Comparison of ENCODE assay signal across 2 cellular contexts in the genomic region with DNA sequence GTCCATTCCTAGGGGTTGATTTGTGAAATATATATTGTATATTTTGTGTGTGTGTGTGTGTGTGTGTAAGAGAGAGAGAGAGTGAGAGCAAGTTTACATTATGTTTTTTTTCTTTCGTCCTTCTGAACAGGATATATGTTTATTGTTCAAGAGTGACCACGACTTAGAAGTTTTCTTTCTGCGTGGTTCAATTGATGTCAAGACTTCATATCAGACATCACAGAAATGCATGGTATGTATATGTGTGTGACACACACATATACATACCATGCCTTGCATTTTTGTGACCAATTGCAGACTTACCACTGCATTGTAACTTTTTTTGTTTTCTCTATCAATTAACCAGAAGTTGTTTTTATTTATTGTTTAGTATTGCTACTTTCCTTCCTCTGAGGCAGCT.
TF ChIP-seq lines count a peak whose summit lies in the region.

No MANE protein-coding gene starts in this region.

TF ChIP-seq in GM23338, 12 proteins besides CTCF, POLR2A, EP300 and RAD21 (continued from another document):
- TF ChIP-seq, protein P1, sequence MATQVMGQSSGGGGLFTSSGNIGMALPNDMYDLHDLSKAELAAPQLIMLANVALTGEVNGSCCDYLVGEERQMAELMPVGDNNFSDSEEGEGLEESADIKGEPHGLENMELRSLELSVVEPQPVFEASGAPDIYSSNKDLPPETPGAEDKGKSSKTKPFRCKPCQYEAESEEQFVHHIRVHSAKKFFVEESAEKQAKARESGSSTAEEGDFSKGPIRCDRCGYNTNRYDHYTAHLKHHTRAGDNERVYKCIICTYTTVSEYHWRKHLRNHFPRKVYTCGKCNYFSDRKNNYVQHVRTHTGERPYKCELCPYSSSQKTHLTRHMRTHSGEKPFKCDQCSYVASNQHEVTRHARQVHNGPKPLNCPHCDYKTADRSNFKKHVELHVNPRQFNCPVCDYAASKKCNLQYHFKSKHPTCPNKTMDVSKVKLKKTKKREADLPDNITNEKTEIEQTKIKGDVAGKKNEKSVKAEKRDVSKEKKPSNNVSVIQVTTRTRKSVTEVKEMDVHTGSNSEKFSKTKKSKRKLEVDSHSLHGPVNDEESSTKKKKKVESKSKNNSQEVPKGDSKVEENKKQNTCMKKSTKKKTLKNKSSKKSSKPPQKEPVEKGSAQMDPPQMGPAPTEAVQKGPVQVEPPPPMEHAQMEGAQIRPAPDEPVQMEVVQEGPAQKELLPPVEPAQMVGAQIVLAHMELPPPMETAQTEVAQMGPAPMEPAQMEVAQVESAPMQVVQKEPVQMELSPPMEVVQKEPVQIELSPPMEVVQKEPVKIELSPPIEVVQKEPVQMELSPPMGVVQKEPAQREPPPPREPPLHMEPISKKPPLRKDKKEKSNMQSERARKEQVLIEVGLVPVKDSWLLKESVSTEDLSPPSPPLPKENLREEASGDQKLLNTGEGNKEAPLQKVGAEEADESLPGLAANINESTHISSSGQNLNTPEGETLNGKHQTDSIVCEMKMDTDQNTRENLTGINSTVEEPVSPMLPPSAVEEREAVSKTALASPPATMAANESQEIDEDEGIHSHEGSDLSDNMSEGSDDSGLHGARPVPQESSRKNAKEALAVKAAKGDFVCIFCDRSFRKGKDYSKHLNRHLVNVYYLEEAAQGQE (IDR thresholded peaks at IDR 0.05; ENCODE audit: unreplicated experiment): no peak
- TF ChIP-seq ZNF331 (CRISPR knock-in tag; IDR thresholded peaks at IDR 0.05; ENCODE audit: low read depth) (no peak), ZNF114 (CRISPR knock-in tag; IDR thresholded peaks at IDR 0.05) (no peak), CREB1 (CRISPR knock-in tag; IDR thresholded peaks at IDR 0.05; ENCODE audit: low read depth) (no peak), EZH2 (IDR thresholded peaks at IDR 0.05; ENCODE audit: low read depth, unreplicated experiment) (no peak), EZH2phosphoT487 (IDR thresholded peaks at IDR 0.05; ENCODE audit: unreplicated experiment) (no peak), STAT1 (IDR thresholded peaks at IDR 0.05; ENCODE audit: unreplicated experiment) (no peak), NANOG (IDR thresholded peaks at IDR 0.05; ENCODE audit: borderline replicate concordance) (no peak)
- TF ChIP-seq, protein P2, sequence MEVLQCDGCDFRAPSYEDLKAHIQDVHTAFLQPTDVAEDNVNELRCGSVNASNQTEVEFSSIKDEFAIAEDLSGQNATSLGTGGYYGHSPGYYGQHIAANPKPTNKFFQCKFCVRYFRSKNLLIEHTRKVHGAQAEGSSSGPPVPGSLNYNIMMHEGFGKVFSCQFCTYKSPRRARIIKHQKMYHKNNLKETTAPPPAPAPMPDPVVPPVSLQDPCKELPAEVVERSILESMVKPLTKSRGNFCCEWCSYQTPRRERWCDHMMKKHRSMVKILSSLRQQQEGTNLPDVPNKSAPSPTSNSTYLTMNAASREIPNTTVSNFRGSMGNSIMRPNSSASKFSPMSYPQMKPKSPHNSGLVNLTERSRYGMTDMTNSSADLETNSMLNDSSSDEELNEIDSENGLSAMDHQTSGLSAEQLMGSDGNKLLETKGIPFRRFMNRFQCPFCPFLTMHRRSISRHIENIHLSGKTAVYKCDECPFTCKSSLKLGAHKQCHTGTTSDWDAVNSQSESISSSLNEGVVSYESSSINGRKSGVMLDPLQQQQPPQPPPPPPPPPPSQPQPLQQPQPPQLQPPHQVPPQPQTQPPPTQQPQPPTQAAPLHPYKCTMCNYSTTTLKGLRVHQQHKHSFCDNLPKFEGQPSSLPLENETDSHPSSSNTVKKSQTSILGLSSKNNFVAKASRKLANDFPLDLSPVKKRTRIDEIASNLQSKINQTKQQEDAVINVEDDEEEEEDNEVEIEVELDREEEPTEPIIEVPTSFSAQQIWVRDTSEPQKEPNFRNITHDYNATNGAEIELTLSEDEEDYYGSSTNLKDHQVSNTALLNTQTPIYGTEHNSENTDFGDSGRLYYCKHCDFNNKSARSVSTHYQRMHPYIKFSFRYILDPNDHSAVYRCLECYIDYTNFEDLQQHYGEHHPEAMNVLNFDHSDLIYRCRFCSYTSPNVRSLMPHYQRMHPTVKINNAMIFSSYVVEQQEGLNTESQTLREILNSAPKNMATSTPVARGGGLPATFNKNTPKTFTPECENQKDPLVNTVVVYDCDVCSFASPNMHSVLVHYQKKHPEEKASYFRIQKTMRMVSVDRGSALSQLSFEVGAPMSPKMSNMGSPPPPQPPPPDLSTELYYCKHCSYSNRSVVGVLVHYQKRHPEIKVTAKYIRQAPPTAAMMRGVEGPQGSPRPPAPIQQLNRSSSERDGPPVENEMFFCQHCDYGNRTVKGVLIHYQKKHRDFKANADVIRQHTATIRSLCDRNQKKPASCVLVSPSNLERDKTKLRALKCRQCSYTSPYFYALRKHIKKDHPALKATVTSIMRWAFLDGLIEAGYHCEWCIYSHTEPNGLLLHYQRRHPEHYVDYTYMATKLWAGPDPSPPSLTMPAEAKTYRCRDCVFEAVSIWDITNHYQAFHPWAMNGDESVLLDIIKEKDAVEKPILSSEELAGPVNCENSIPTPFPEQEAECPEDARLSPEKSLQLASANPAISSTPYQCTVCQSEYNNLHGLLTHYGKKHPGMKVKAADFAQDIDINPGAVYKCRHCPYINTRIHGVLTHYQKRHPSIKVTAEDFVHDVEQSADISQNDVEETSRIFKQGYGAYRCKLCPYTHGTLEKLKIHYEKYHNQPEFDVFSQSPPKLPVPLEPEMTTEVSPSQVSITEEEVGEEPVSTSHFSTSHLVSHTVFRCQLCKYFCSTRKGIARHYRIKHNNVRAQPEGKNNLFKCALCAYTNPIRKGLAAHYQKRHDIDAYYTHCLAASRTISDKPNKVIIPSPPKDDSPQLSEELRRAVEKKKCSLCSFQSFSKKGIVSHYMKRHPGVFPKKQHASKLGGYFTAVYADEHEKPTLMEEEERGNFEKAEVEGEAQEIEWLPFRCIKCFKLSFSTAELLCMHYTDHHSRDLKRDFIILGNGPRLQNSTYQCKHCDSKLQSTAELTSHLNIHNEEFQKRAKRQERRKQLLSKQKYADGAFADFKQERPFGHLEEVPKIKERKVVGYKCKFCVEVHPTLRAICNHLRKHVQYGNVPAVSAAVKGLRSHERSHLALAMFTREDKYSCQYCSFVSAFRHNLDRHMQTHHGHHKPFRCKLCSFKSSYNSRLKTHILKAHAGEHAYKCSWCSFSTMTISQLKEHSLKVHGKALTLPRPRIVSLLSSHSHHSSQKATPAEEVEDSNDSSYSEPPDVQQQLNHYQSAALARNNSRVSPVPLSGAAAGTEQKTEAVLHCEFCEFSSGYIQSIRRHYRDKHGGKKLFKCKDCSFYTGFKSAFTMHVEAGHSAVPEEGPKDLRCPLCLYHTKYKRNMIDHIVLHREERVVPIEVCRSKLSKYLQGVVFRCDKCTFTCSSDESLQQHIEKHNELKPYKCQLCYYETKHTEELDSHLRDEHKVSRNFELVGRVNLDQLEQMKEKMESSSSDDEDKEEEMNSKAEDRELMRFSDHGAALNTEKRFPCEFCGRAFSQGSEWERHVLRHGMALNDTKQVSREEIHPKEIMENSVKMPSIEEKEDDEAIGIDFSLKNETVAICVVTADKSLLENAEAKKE (CRISPR knock-in tag; IDR thresholded peaks at IDR 0.05): no peak

TF ChIP-seq in WTC11, 78 proteins besides CTCF, POLR2A, EP300 and RAD21 (continued from another document):
- TF ChIP-seq NFE2L1 (CRISPR knock-in tag; IDR thresholded peaks at IDR 0.05) (no peak), ELF4 (CRISPR knock-in tag; IDR thresholded peaks at IDR 0.05; ENCODE audit: low read depth) (no peak)
- TF ChIP-seq, protein P3, sequence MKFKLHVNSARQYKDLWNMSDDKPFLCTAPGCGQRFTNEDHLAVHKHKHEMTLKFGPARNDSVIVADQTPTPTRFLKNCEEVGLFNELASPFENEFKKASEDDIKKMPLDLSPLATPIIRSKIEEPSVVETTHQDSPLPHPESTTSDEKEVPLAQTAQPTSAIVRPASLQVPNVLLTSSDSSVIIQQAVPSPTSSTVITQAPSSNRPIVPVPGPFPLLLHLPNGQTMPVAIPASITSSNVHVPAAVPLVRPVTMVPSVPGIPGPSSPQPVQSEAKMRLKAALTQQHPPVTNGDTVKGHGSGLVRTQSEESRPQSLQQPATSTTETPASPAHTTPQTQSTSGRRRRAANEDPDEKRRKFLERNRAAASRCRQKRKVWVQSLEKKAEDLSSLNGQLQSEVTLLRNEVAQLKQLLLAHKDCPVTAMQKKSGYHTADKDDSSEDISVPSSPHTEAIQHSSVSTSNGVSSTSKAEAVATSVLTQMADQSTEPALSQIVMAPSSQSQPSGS (CRISPR knock-in tag; IDR thresholded peaks at IDR 0.05; ENCODE audit: borderline replicate concordance, low read depth): no peak
